ENCODE assay signal across 1 cellular context in the genomic region with DNA sequence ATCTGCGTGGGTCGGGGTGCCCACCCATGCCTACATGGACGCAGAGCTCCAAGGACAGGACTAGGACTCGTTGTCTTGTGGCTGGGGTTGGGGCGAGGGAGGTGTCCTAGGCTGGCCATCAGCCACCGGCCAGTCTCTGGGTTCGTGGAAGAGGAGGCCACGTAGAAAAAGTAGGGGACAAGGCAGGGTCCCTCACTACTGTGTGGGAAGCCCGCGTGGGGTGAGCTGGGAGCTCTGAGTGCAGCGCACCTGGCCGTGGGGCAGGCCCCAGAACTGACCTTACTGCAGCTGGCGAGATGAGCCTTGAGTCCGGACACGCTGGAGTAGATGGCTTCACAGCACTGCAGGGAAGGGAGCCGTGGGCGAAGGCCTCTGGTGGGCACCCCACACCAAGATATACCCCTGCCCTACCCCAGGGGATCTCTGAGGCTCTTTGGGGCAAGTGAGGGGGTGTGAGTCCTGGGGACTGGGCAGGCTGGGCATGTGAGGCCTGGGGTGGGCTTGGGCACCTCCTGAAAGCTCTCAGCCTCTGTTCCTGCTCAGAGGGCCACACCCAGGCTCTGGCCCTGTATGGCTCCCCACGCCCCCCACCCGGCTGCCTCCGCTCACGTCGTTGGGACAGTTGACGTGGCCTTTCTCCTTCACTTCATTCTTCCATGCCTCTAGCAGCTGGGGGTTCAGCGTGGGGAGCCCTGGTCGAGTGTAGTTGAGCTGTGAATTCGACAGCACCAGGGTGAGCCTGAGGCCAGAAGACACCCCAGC.
TF ChIP-seq lines count a peak whose summit lies in the region.

No MANE protein-coding gene starts in this region.

TF ChIP-seq in GM12878, 131 proteins besides CTCF, POLR2A, EP300 and RAD21:
- TF ChIP-seq ZNF622 (IDR thresholded peaks at IDR 0.05), result no peak
- TF ChIP-seq POU2F2 (IDR thresholded peaks at IDR 0.05; ENCODE audit: borderline replicate concordance, low read depth, low read length), result no peak
- TF ChIP-seq SRF (IDR thresholded peaks at IDR 0.05; ENCODE audit: low read depth in 2 of 2, low read length in 2 of 2), result no peak
- TF ChIP-seq, protein P1, sequence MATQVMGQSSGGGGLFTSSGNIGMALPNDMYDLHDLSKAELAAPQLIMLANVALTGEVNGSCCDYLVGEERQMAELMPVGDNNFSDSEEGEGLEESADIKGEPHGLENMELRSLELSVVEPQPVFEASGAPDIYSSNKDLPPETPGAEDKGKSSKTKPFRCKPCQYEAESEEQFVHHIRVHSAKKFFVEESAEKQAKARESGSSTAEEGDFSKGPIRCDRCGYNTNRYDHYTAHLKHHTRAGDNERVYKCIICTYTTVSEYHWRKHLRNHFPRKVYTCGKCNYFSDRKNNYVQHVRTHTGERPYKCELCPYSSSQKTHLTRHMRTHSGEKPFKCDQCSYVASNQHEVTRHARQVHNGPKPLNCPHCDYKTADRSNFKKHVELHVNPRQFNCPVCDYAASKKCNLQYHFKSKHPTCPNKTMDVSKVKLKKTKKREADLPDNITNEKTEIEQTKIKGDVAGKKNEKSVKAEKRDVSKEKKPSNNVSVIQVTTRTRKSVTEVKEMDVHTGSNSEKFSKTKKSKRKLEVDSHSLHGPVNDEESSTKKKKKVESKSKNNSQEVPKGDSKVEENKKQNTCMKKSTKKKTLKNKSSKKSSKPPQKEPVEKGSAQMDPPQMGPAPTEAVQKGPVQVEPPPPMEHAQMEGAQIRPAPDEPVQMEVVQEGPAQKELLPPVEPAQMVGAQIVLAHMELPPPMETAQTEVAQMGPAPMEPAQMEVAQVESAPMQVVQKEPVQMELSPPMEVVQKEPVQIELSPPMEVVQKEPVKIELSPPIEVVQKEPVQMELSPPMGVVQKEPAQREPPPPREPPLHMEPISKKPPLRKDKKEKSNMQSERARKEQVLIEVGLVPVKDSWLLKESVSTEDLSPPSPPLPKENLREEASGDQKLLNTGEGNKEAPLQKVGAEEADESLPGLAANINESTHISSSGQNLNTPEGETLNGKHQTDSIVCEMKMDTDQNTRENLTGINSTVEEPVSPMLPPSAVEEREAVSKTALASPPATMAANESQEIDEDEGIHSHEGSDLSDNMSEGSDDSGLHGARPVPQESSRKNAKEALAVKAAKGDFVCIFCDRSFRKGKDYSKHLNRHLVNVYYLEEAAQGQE (IDR thresholded peaks at IDR 0.05; ENCODE audit: low read depth, low read length), result no peak
- TF ChIP-seq SMAD1 (IDR thresholded peaks at IDR 0.05; ENCODE audit: low read depth, partially characterized antibody), result no peak
- TF ChIP-seq KDM1A (IDR thresholded peaks at IDR 0.05; ENCODE audit: borderline replicate concordance), result no peak
- no peak for TF ChIP-seq JUNB (IDR thresholded peaks at IDR 0.05)
- TF ChIP-seq, protein P2, sequence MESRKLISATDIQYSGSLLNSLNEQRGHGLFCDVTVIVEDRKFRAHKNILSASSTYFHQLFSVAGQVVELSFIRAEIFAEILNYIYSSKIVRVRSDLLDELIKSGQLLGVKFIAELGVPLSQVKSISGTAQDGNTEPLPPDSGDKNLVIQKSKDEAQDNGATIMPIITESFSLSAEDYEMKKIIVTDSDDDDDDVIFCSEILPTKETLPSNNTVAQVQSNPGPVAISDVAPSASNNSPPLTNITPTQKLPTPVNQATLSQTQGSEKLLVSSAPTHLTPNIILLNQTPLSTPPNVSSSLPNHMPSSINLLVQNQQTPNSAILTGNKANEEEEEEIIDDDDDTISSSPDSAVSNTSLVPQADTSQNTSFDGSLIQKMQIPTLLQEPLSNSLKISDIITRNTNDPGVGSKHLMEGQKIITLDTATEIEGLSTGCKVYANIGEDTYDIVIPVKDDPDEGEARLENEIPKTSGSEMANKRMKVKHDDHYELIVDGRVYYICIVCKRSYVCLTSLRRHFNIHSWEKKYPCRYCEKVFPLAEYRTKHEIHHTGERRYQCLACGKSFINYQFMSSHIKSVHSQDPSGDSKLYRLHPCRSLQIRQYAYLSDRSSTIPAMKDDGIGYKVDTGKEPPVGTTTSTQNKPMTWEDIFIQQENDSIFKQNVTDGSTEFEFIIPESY (IDR thresholded peaks at IDR 0.05), result no peak
- TF ChIP-seq CBX5 (IDR thresholded peaks at IDR 0.05; ENCODE audit: low read depth), result no peak
- TF ChIP-seq, protein P3, sequence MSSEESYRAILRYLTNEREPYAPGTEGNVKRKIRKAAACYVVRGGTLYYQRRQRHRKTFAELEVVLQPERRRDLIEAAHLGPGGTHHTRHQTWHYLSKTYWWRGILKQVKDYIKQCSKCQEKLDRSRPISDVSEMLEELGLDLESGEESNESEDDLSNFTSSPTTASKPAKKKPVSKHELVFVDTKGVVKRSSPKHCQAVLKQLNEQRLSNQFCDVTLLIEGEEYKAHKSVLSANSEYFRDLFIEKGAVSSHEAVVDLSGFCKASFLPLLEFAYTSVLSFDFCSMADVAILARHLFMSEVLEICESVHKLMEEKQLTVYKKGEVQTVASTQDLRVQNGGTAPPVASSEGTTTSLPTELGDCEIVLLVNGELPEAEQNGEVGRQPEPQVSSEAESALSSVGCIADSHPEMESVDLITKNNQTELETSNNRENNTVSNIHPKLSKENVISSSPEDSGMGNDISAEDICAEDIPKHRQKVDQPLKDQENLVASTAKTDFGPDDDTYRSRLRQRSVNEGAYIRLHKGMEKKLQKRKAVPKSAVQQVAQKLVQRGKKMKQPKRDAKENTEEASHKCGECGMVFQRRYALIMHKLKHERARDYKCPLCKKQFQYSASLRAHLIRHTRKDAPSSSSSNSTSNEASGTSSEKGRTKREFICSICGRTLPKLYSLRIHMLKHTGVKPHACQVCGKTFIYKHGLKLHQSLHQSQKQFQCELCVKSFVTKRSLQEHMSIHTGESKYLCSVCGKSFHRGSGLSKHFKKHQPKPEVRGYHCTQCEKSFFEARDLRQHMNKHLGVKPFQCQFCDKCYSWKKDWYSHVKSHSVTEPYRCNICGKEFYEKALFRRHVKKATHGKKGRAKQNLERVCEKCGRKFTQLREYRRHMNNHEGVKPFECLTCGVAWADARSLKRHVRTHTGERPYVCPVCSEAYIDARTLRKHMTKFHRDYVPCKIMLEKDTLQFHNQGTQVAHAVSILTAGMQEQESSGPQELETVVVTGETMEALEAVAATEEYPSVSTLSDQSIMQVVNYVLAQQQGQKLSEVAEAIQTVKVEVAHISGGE (CRISPR knock-in tag; IDR thresholded peaks at IDR 0.05), result no peak
- TF ChIP-seq, protein P4, sequence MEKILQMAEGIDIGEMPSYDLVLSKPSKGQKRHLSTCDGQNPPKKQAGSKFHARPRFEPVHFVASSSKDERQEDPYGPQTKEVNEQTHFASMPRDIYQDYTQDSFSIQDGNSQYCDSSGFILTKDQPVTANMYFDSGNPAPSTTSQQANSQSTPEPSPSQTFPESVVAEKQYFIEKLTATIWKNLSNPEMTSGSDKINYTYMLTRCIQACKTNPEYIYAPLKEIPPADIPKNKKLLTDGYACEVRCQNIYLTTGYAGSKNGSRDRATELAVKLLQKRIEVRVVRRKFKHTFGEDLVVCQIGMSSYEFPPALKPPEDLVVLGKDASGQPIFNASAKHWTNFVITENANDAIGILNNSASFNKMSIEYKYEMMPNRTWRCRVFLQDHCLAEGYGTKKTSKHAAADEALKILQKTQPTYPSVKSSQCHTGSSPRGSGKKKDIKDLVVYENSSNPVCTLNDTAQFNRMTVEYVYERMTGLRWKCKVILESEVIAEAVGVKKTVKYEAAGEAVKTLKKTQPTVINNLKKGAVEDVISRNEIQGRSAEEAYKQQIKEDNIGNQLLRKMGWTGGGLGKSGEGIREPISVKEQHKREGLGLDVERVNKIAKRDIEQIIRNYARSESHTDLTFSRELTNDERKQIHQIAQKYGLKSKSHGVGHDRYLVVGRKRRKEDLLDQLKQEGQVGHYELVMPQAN (conservative IDR thresholded peaks at IDR 0.05), result no peak
- TF ChIP-seq EED (IDR thresholded peaks at IDR 0.05; ENCODE audit: low read depth), result no peak
- TF ChIP-seq, protein P5, sequence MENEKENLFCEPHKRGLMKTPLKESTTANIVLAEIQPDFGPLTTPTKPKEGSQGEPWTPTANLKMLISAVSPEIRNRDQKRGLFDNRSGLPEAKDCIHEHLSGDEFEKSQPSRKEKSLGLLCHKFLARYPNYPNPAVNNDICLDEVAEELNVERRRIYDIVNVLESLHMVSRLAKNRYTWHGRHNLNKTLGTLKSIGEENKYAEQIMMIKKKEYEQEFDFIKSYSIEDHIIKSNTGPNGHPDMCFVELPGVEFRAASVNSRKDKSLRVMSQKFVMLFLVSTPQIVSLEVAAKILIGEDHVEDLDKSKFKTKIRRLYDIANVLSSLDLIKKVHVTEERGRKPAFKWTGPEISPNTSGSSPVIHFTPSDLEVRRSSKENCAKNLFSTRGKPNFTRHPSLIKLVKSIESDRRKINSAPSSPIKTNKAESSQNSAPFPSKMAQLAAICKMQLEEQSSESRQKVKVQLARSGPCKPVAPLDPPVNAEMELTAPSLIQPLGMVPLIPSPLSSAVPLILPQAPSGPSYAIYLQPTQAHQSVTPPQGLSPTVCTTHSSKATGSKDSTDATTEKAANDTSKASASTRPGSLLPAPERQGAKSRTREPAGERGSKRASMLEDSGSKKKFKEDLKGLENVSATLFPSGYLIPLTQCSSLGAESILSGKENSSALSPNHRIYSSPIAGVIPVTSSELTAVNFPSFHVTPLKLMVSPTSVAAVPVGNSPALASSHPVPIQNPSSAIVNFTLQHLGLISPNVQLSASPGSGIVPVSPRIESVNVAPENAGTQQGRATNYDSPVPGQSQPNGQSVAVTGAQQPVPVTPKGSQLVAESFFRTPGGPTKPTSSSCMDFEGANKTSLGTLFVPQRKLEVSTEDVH (IDR thresholded peaks at IDR 0.05; ENCODE audit: low read depth, partially characterized antibody), result no peak
- no peak for TF ChIP-seq SP1 (IDR thresholded peaks at IDR 0.05; ENCODE audit: low read depth, low read length)
- TF ChIP-seq, protein P6, sequence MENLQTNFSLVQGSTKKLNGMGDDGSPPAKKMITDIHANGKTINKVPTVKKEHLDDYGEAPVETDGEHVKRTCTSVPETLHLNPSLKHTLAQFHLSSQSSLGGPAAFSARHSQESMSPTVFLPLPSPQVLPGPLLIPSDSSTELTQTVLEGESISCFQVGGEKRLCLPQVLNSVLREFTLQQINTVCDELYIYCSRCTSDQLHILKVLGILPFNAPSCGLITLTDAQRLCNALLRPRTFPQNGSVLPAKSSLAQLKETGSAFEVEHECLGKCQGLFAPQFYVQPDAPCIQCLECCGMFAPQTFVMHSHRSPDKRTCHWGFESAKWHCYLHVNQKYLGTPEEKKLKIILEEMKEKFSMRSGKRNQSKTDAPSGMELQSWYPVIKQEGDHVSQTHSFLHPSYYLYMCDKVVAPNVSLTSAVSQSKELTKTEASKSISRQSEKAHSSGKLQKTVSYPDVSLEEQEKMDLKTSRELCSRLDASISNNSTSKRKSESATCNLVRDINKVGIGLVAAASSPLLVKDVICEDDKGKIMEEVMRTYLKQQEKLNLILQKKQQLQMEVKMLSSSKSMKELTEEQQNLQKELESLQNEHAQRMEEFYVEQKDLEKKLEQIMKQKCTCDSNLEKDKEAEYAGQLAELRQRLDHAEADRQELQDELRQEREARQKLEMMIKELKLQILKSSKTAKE (IDR thresholded peaks at IDR 0.05; ENCODE audit: low read depth, poor library complexity, severe bottlenecking), result no peak
- TF ChIP-seq SMAD5 (IDR thresholded peaks at IDR 0.05; ENCODE audit: low read depth), result no peak
- TF ChIP-seq BMI1 (IDR thresholded peaks at IDR 0.05; ENCODE audit: borderline replicate concordance), result no peak
- no peak for TF ChIP-seq PAX5 (IDR thresholded peaks at IDR 0.05; ENCODE audit: borderline replicate concordance, low read depth, low read length)
- no peak for TF ChIP-seq CBX3 (IDR thresholded peaks at IDR 0.05; ENCODE audit: borderline replicate concordance, low read depth)
- TF ChIP-seq, protein P7, sequence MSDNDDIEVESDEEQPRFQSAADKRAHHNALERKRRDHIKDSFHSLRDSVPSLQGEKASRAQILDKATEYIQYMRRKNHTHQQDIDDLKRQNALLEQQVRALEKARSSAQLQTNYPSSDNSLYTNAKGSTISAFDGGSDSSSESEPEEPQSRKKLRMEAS (IDR thresholded peaks at IDR 0.05; ENCODE audit: low read depth, low read length), result no peak
